8 cellular contexts compared by ENCODE assay signal in genomic region chr1:50959303-50959912, GRCh38. TPM values are rescaled to one million over a fixed set of nuclear protein-coding genes. Genes with fewer than 3 reads are reported as not detected.
DNase-seq lines count a peak whose midpoint lies in the region; ATAC-seq, FAIRE-seq and TF ChIP-seq lines count a peak whose summit lies in the region.

No MANE protein-coding gene starts in this region.

- H3K4me1 ChIP-seq in upper lobe of left lung: peaks cover 9 to 29% (median 20%) of the 10 kb centered on the region in 4 donors

- H3K27me3 ChIP-seq in upper lobe of left lung: no peaks in the 10 kb centered on the region

- TF ChIP-seq CTCF in choroid plexus epithelial cell (conservative IDR thresholded peaks at IDR 0.05; ENCODE audit: low read depth, low read length): no peak
- no peak for TF ChIP-seq CTCF in upper lobe of left lung (IDR thresholded peaks at IDR 0.05)

- H3K27ac ChIP-seq in upper lobe of left lung: peak overlapping the region; percentile 80 to 90 (median 88)

- no peaks in the 10 kb centered on the region for H3K9me3 ChIP-seq in upper lobe of left lung

- ATAC-seq in activated CD4-positive, CD25-positive, alpha-beta regulatory T cell treated with anti-CD3 and anti-CD28 coated beads, Interleukin-2, amount 50 U/mL, for 24 hours: peak; percentile 4 to 19
- ATAC-seq in HG02623 (IDR thresholded peaks at IDR 0.05; ENCODE audit: unreplicated experiment) (peak; percentile 5), upper lobe of left lung (ENCODE audit: low FRiP score in 2 of 2) (peak in 1 of 2 donors; percentile 1), HG03196 (IDR thresholded peaks at IDR 0.05; ENCODE audit: unreplicated experiment) (no peak)

- DNase-seq in activated CD4-positive, CD25-positive, alpha-beta regulatory T cell treated with anti-CD3 and anti-CD28 coated beads, Interleukin-2, amount 50 U/mL, for 72 hours: no peak
- DNase-seq in RCC 7860 (ENCODE audit: low spot score) (peak; percentile 47), choroid plexus epithelial cell (ENCODE audit: low read depth) (no peak), medulla oblongata (ENCODE audit: extremely low spot score) (peak; percentile 36), upper lobe of left lung (peak in 1 of 2 donors; percentile 26)

- TF ChIP-seq EP300 in upper lobe of left lung (IDR thresholded peaks at IDR 0.05): no peak

- no peak for TF ChIP-seq POLR2A in upper lobe of left lung (IDR thresholded peaks at IDR 0.05)

- WGBS in upper lobe of left lung, 2 donors: 0% methylated on average over 27 of the region's 38 CpGs

- no peak for FAIRE-seq in RCC 7860 (lab: Jason Lieb, UNC)

- H3K4me3 ChIP-seq in choroid plexus epithelial cell (ENCODE audit: low read depth, low read length): peak overlapping the region; percentile 91
- peak overlapping the region; percentile 42 to 88 (median 70) for H3K4me3 ChIP-seq in upper lobe of left lung

- H3K36me3 ChIP-seq in upper lobe of left lung: no peaks in the 10 kb centered on the region

RNA-seq across cellular contexts. Expression of gene FAF1, which starts 0.7 kb away (rescaled TPM):
- total RNA-seq in upper lobe of left lung: 10 to 100 TPM; 30.2 to 52.3 (median 35.0) TPM

RNA-seq across cellular contexts. Expression of gene CDKN2C, which starts 10.6 kb away (rescaled TPM):
- total RNA-seq in upper lobe of left lung: 10 to 100 TPM in 2 of 6 donors, 1 to 10 TPM in 4; 2.1 to 12.7 (median 8.2) TPM

Comparison
In these comparisons a context has a peak if more than half of its experiments do, and no peak if none do; other contexts are left out.
1. DNase-seq: peak in RCC 7860 (single experiment) and medulla oblongata (single experiment); none in activated CD4-positive, CD25-positive, alpha-beta regulatory T cell treated with anti-CD3 and anti-CD28 coated beads, Interleukin-2, amount 50 U/mL, for 72 hours (single experiment) and choroid plexus epithelial cell (single experiment).